Comparison of ENCODE assay signal across 1 cellular context in the genomic region with DNA sequence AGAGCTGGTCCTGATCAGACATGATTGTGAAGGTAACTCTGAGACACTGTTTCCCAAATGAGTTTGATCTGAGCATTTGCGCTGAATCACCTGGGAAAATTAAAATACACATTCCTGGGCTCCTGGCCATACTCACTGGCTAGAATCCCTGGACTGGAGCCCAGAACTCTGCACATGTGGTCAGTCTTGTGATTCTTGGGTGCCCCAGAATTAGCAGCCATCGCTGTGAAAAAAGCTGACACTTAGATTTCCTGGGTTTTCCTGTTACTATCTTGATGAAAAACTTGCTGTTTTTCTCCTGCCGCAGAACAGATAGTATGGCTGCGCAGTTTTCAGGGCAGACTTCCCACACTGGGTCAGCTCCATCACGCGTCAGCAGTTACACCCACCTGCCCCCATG.
A peak's percentile ranks its signal among the peaks of the same experiment; 100 is the strongest.
TF ChIP-seq lines count a peak whose summit lies in the region.

No MANE protein-coding gene starts in this region.

TF ChIP-seq in K562, 482 proteins besides CTCF, POLR2A, EP300 and RAD21 (continued from another document and continues in another):
- TF ChIP-seq CTBP1 (IDR thresholded peaks at IDR 0.05; ENCODE audit: borderline replicate concordance) = peak; percentile 15; the same call in 1 of the 2 replicates
- no peak for TF ChIP-seq NCOA4 (IDR thresholded peaks at IDR 0.05; ENCODE audit: partially characterized antibody)
- TF ChIP-seq, protein P1, sequence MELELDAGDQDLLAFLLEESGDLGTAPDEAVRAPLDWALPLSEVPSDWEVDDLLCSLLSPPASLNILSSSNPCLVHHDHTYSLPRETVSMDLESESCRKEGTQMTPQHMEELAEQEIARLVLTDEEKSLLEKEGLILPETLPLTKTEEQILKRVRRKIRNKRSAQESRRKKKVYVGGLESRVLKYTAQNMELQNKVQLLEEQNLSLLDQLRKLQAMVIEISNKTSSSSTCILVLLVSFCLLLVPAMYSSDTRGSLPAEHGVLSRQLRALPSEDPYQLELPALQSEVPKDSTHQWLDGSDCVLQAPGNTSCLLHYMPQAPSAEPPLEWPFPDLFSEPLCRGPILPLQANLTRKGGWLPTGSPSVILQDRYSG (tag; conservative IDR thresholded peaks at IDR 0.05; ENCODE audit: low read depth) = no peak
- TF ChIP-seq TEAD1 (CRISPR knock-in tag; IDR thresholded peaks at IDR 0.05) = 0 out of 4 replicates have a peak, but pooled peaks of 1 of the 2 experiments have one; percentile 13
- no peak for TF ChIP-seq ZNF134 (CRISPR knock-in tag; conservative IDR thresholded peaks at IDR 0.05)
- TF ChIP-seq NFIC (IDR thresholded peaks at IDR 0.05) = peak; percentile 28; the same call in 1 of the 2 replicates
- TF ChIP-seq TRIM28 (IDR thresholded peaks at IDR 0.05) = no peak
- TF ChIP-seq ZNF232 (CRISPR knock-in tag; IDR thresholded peaks at IDR 0.05) = no peak
- no peak for TF ChIP-seq NONO (IDR thresholded peaks at IDR 0.05; ENCODE audit: low read depth in 2 of 2, low read length in 1 of 2)
- no peak for TF ChIP-seq SMAD2 (IDR thresholded peaks at IDR 0.05; ENCODE audit: low read depth, low read length)
- TF ChIP-seq CBX5 (IDR thresholded peaks at IDR 0.05; ENCODE audit: borderline replicate concordance, low read depth) = no peak
- TF ChIP-seq POLR3A (IDR thresholded peaks at IDR 0.05; ENCODE audit: borderline replicate concordance, extremely low read depth, insufficient read depth, insufficient read length) = no peak
- peak; percentile 70 for TF ChIP-seq CBFA2T3 (IDR thresholded peaks at IDR 0.05)
- TF ChIP-seq MAFG (tag; conservative IDR thresholded peaks at IDR 0.05) = peak; percentile 95
- TF ChIP-seq RFX1 (IDR thresholded peaks at IDR 0.05) = no peak
- TF ChIP-seq, protein P2, sequence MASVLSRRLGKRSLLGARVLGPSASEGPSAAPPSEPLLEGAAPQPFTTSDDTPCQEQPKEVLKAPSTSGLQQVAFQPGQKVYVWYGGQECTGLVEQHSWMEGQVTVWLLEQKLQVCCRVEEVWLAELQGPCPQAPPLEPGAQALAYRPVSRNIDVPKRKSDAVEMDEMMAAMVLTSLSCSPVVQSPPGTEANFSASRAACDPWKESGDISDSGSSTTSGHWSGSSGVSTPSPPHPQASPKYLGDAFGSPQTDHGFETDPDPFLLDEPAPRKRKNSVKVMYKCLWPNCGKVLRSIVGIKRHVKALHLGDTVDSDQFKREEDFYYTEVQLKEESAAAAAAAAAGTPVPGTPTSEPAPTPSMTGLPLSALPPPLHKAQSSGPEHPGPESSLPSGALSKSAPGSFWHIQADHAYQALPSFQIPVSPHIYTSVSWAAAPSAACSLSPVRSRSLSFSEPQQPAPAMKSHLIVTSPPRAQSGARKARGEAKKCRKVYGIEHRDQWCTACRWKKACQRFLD (CRISPR knock-in tag; IDR thresholded peaks at IDR 0.05) = no peak
- peak; percentile 64 for TF ChIP-seq MAFK (IDR thresholded peaks at IDR 0.05; ENCODE audit: low read length)
- TF ChIP-seq, protein P3, sequence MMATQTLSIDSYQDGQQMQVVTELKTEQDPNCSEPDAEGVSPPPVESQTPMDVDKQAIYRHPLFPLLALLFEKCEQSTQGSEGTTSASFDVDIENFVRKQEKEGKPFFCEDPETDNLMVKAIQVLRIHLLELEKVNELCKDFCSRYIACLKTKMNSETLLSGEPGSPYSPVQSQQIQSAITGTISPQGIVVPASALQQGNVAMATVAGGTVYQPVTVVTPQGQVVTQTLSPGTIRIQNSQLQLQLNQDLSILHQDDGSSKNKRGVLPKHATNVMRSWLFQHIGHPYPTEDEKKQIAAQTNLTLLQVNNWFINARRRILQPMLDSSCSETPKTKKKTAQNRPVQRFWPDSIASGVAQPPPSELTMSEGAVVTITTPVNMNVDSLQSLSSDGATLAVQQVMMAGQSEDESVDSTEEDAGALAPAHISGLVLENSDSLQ (IDR thresholded peaks at IDR 0.05) = no peak
- no peak for TF ChIP-seq HCFC1 (IDR thresholded peaks at IDR 0.05; ENCODE audit: low read depth, low read length)
- no peak for TF ChIP-seq EGR1 (conservative IDR thresholded peaks at IDR 0.05)
- peak; percentile 46; the same call in 1 of the 2 replicates for TF ChIP-seq MAFF (IDR thresholded peaks at IDR 0.05; ENCODE audit: low read length)
- no peak for TF ChIP-seq RBM15 (IDR thresholded peaks at IDR 0.05; ENCODE audit: insufficient read depth, low read length)
- no peak for TF ChIP-seq PCBP1 (IDR thresholded peaks at IDR 0.05; ENCODE audit: low read depth, low read length, poor library complexity, severe bottlenecking)
- TF ChIP-seq, protein P4, sequence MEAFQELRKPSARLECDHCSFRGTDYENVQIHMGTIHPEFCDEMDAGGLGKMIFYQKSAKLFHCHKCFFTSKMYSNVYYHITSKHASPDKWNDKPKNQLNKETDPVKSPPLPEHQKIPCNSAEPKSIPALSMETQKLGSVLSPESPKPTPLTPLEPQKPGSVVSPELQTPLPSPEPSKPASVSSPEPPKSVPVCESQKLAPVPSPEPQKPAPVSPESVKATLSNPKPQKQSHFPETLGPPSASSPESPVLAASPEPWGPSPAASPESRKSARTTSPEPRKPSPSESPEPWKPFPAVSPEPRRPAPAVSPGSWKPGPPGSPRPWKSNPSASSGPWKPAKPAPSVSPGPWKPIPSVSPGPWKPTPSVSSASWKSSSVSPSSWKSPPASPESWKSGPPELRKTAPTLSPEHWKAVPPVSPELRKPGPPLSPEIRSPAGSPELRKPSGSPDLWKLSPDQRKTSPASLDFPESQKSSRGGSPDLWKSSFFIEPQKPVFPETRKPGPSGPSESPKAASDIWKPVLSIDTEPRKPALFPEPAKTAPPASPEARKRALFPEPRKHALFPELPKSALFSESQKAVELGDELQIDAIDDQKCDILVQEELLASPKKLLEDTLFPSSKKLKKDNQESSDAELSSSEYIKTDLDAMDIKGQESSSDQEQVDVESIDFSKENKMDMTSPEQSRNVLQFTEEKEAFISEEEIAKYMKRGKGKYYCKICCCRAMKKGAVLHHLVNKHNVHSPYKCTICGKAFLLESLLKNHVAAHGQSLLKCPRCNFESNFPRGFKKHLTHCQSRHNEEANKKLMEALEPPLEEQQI (IDR thresholded peaks at IDR 0.05) = no peak
- no peak for TF ChIP-seq SMAD1 (IDR thresholded peaks at IDR 0.05; ENCODE audit: low read depth, low read length, partially characterized antibody)
- TF ChIP-seq ELF1 (tag; IDR thresholded peaks at IDR 0.05) = peak; percentile 55; the same call in 1 of the 2 replicates
- TF ChIP-seq SRF (CRISPR knock-in tag; IDR thresholded peaks at IDR 0.05) = no peak
- TF ChIP-seq, protein P5, sequence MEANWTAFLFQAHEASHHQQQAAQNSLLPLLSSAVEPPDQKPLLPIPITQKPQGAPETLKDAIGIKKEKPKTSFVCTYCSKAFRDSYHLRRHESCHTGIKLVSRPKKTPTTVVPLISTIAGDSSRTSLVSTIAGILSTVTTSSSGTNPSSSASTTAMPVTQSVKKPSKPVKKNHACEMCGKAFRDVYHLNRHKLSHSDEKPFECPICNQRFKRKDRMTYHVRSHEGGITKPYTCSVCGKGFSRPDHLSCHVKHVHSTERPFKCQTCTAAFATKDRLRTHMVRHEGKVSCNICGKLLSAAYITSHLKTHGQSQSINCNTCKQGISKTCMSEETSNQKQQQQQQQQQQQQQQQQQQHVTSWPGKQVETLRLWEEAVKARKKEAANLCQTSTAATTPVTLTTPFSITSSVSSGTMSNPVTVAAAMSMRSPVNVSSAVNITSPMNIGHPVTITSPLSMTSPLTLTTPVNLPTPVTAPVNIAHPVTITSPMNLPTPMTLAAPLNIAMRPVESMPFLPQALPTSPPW (CRISPR knock-in tag; IDR thresholded peaks at IDR 0.05) = 0 out of 2 replicates have a peak, but pooled peaks have one; percentile 20
- peak; percentile 11; the same call in 1 of the 2 replicates for TF ChIP-seq MYC (IDR thresholded peaks at IDR 0.05; ENCODE audit: low read depth, low read length)
- no peak for TF ChIP-seq MYC (CRISPR knock-in tag; IDR thresholded peaks at IDR 0.05; ENCODE audit: borderline replicate concordance, low read depth)
- TF ChIP-seq C11orf30 (IDR thresholded peaks at IDR 0.05; ENCODE audit: low read depth) = peak; percentile 89
- no peak for TF ChIP-seq ESRRB (CRISPR knock-in tag; IDR thresholded peaks at IDR 0.05; ENCODE audit: borderline replicate concordance)
- TF ChIP-seq POLR3G (IDR thresholded peaks at IDR 0.05; ENCODE audit: extremely low read depth, insufficient read length, insufficient replicate concordance) = no peak
- peak; percentile 82; the same call in 1 of the 2 replicates for TF ChIP-seq BACH1 (tag; IDR thresholded peaks at IDR 0.05)
- TF ChIP-seq, protein P6, sequence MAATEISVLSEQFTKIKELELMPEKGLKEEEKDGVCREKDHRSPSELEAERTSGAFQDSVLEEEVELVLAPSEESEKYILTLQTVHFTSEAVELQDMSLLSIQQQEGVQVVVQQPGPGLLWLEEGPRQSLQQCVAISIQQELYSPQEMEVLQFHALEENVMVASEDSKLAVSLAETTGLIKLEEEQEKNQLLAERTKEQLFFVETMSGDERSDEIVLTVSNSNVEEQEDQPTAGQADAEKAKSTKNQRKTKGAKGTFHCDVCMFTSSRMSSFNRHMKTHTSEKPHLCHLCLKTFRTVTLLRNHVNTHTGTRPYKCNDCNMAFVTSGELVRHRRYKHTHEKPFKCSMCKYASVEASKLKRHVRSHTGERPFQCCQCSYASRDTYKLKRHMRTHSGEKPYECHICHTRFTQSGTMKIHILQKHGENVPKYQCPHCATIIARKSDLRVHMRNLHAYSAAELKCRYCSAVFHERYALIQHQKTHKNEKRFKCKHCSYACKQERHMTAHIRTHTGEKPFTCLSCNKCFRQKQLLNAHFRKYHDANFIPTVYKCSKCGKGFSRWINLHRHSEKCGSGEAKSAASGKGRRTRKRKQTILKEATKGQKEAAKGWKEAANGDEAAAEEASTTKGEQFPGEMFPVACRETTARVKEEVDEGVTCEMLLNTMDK (IDR thresholded peaks at IDR 0.05; ENCODE audit: borderline replicate concordance, insufficient read depth, low read depth, low read length, poor library complexity, severe bottlenecking) = no peak
- TF ChIP-seq BHLHE40 (IDR thresholded peaks at IDR 0.05; ENCODE audit: low read length) = 0 out of 2 replicates have a peak, but pooled peaks have one; percentile 35
- no peak for TF ChIP-seq ZKSCAN3 (CRISPR knock-in tag; IDR thresholded peaks at IDR 0.05)
- no peak for TF ChIP-seq ZBTB1 (CRISPR knock-in tag; IDR thresholded peaks at IDR 0.05; ENCODE audit: borderline replicate concordance, low read depth)
- no peak for TF ChIP-seq ZNF830 (CRISPR knock-in tag; IDR thresholded peaks at IDR 0.05)
- TF ChIP-seq, protein P7, sequence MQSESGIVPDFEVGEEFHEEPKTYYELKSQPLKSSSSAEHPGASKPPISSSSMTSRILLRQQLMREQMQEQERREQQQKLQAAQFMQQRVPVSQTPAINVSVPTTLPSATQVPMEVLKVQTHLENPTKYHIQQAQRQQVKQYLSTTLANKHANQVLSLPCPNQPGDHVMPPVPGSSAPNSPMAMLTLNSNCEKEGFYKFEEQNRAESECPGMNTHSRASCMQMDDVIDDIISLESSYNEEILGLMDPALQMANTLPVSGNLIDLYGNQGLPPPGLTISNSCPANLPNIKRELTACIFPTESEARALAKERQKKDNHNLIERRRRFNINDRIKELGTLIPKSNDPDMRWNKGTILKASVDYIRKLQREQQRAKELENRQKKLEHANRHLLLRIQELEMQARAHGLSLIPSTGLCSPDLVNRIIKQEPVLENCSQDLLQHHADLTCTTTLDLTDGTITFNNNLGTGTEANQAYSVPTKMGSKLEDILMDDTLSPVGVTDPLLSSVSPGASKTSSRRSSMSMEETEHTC (IDR thresholded peaks at IDR 0.05) = 0 out of 2 replicates have a peak, but pooled peaks have one; percentile 54
- no peak for TF ChIP-seq PHTF2 (CRISPR knock-in tag; IDR thresholded peaks at IDR 0.05)
- TF ChIP-seq HNRNPH1 (optimal IDR thresholded peaks at IDR 0.05; ENCODE audit: low read depth, low read length) = no peak
- TF ChIP-seq ARID1B (IDR thresholded peaks at IDR 0.05) = peak; percentile 20; the same call in 1 of the 2 replicates
- TF ChIP-seq, protein P8, sequence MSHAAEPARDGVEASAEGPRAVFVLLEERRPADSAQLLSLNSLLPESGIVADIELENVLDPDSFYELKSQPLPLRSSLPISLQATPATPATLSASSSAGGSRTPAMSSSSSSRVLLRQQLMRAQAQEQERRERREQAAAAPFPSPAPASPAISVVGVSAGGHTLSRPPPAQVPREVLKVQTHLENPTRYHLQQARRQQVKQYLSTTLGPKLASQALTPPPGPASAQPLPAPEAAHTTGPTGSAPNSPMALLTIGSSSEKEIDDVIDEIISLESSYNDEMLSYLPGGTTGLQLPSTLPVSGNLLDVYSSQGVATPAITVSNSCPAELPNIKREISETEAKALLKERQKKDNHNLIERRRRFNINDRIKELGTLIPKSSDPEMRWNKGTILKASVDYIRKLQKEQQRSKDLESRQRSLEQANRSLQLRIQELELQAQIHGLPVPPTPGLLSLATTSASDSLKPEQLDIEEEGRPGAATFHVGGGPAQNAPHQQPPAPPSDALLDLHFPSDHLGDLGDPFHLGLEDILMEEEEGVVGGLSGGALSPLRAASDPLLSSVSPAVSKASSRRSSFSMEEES (CRISPR knock-in tag; IDR thresholded peaks at IDR 0.05) = peak; percentile 53
- TF ChIP-seq FOXJ2 (tag; IDR thresholded peaks at IDR 0.05) = peak; percentile 56; the same call in 1 of the 2 replicates
- TF ChIP-seq, protein P9, sequence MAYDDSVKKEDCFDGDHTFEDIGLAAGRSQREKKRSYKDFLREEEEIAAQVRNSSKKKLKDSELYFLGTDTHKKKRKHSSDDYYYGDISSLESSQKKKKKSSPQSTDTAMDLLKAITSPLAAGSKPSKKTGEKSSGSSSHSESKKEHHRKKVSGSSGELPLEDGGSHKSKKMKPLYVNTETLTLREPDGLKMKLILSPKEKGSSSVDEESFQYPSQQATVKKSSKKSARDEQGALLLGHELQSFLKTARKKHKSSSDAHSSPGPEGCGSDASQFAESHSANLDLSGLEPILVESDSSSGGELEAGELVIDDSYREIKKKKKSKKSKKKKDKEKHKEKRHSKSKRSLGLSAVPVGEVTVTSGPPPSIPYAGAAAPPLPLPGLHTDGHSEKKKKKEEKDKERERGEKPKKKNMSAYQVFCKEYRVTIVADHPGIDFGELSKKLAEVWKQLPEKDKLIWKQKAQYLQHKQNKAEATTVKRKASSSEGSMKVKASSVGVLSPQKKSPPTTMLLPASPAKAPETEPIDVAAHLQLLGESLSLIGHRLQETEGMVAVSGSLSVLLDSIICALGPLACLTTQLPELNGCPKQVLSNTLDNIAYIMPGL (CRISPR knock-in tag; IDR thresholded peaks at IDR 0.05) = no peak
- peak; percentile 47 for TF ChIP-seq FOSL1 (tag; conservative IDR thresholded peaks at IDR 0.05)
- no peak for TF ChIP-seq ZNF707 (CRISPR knock-in tag; conservative IDR thresholded peaks at IDR 0.05)
- no peak for TF ChIP-seq ZNF184 (CRISPR knock-in tag; IDR thresholded peaks at IDR 0.05)
- no peak for TF ChIP-seq SAP30 (IDR thresholded peaks at IDR 0.05; ENCODE audit: borderline replicate concordance, insufficient read depth, low read depth, low read length, poor library complexity, severe bottlenecking)
- TF ChIP-seq CCNT2 (IDR thresholded peaks at IDR 0.05; ENCODE audit: borderline replicate concordance, extremely low read depth, insufficient read length, low read depth, low read length) = peak; percentile 25
- peak; percentile 88 for TF ChIP-seq ZNF316 (IDR thresholded peaks at IDR 0.05)
- TF ChIP-seq, protein P10, sequence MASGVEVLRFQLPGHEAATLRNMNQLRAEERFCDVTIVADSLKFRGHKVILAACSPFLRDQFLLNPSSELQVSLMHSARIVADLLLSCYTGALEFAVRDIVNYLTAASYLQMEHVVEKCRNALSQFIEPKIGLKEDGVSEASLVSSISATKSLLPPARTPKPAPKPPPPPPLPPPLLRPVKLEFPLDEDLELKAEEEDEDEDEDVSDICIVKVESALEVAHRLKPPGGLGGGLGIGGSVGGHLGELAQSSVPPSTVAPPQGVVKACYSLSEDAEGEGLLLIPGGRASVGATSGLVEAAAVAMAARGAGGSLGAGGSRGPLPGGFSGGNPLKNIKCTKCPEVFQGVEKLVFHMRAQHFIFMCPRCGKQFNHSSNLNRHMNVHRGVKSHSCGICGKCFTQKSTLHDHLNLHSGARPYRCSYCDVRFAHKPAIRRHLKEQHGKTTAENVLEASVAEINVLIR (CRISPR knock-in tag; IDR thresholded peaks at IDR 0.05) = no peak
